ENCODE assay signal across 19 cellular contexts in the genomic region with DNA sequence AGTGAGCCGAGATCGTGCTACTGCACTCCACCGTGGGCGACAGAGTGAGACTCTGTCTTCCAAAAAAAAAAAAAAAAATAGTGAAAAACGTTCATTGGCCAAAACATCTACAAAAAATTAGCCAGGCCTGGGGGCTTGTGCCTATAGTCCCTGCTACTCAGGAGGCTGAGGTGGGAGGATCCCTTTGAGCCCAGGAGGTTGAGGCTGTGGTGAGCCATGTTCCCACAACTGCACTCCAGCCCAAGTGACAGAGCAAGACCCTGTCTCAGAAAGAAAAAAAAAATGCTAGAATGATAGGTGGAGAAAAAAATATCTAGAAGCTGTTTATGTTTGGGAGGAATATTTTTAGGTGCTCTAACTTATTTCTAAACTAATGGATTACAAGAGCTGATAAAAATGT. TPM values are rescaled to one million over a fixed set of nuclear protein-coding genes. Genes with fewer than 3 reads are reported as not detected.
DNase-seq lines count a peak whose midpoint lies in the region; ATAC-seq and TF ChIP-seq lines count a peak whose summit lies in the region.
"Had no signal": no experiment of that assay in that cellular context is flagged by ENCODE, and none has a peak within 500 bp of the region (broad histone marks: within the 10 kb centered on the region; RNA-seq: fewer than 3 reads in every experiment).

No MANE protein-coding gene starts in this region.

- no peak overlapping the region for H2AFZ ChIP-seq in DND-41 (ENCODE audit: low read depth, low read length)

- H3K4me1 Mint-ChIP-seq in T-helper 2 cell treated with Interferon-gamma antibody and Interleukin-4, amounts not matched to agents 5 μg/mL and 100 μg/mL, for 36 hours (ENCODE audit: low read depth): peaks cover 36% of the 10 kb centered on the region
- H3K4me1 Mint-ChIP-seq in activated T-helper 2 cell treated with anti-CD3 and anti-CD28 coated beads, Interferon-gamma antibody, Interleukin-2, Interleukin-4, amounts not matched to agents 10 μg/mL and 5 μg/mL and 100 μg/mL, durations not matched to agents 14 hours and 24 hours and 36 hours (ENCODE audit: low read depth): peaks cover 38% of the 10 kb centered on the region

- no peak overlapping the region for H3K4me2 ChIP-seq in DND-41 (ENCODE audit: insufficient read depth, low read length)

- H3K27me3 ChIP-seq in DND-41 (ENCODE audit: insufficient read depth, low read length, poor library complexity): no peaks in the 10 kb centered on the region
- no peaks in the 10 kb centered on the region for H3K27me3 ChIP-seq in gastrocnemius medialis
- H3K27me3 ChIP-seq: heart right ventricle had no signal

- no peak overlapping the region for H3K4me3 ChIP-seq in DND-41 (ENCODE audit: low read depth in 1 of 2, low read length in 2 of 2)
- H3K4me3 ChIP-seq in gastrocnemius medialis: no peak overlapping the region
- H3K4me3 ChIP-seq: heart right ventricle had no signal

- H3K27ac Mint-ChIP-seq in T-helper 2 cell treated with Interferon-gamma antibody and Interleukin-4, amounts not matched to agents 5 μg/mL and 100 μg/mL, for 36 hours: peak overlapping the region; percentile 60
- H3K27ac Mint-ChIP-seq in activated T-helper 2 cell treated with anti-CD3 and anti-CD28 coated beads, Interferon-gamma antibody, Interleukin-2, Interleukin-4, amounts not matched to agents 10 μg/mL and 5 μg/mL and 100 μg/mL, durations not matched to agents 14 hours and 24 hours and 36 hours: peak overlapping the region; percentile 78
- H3K27ac Mint-ChIP-seq: HFFc6 had no signal

- ATAC-seq in DND-41 (ENCODE audit: insufficient read depth, low read depth): no peak
- ATAC-seq in gastrocnemius medialis: no peak
- ATAC-seq: heart right ventricle, left ventricle myocardium superior had no signal

- H3K27ac ChIP-seq in DND-41 (ENCODE audit: low read length): no peak overlapping the region
- H3K27ac ChIP-seq in gastrocnemius medialis: peak overlapping the region; percentile 61 to 98 (median 80)

- no peaks in the 10 kb centered on the region for H3K36me3 Mint-ChIP-seq in T-helper 2 cell treated with Interferon-gamma antibody and Interleukin-4, amounts not matched to agents 5 μg/mL and 100 μg/mL, for 36 hours (ENCODE audit: low read depth)
- peaks cover 7% of the 10 kb centered on the region for H3K36me3 Mint-ChIP-seq in activated T-helper 2 cell treated with anti-CD3 and anti-CD28 coated beads, Interferon-gamma antibody, Interleukin-2, Interleukin-4, amounts not matched to agents 10 μg/mL and 5 μg/mL and 100 μg/mL, durations not matched to agents 14 hours and 24 hours and 36 hours (ENCODE audit: low read depth)

- no peaks in the 10 kb centered on the region for H3K36me3 ChIP-seq in DND-41 (ENCODE audit: insufficient read depth, low read length)
- H3K36me3 ChIP-seq in gastrocnemius medialis: no peaks in the 10 kb centered on the region

- TF ChIP-seq CTCF in DND-41 (IDR thresholded peaks at IDR 0.05; ENCODE audit: borderline replicate concordance, extremely low read depth, low read length, poor library complexity, severe bottlenecking) (no peak), gastrocnemius medialis (IDR thresholded peaks at IDR 0.05 in 4 of 5, conservative IDR thresholded peaks at IDR 0.05 in 1 of 5) (no peak), GM10266 (IDR thresholded peaks at IDR 0.05; ENCODE audit: control insufficient read depth, insufficient read depth, low read depth, missing control alignments) (no peak)

- no peak for DNase-seq in T-helper 2 cell treated with Interferon-gamma antibody and Interleukin-4, amounts not matched to agents 5 μg/mL and 100 μg/mL, for 36 hours (ENCODE audit: low spot score)
- DNase-seq in T-helper 2 cell (no peak), DND-41 (peak; percentile 30), gastrocnemius medialis (no peak), NCI-H1105 treated with DMSO at 0.1 percent for 48 hours (lab: John Stamatoyannopoulos, UW) (no peak), GM10266 (ENCODE audit: extremely low spot score) (no peak), NCI-H510A treated with DMSO at 0.1 percent for 48 hours (lab: John Stamatoyannopoulos, UW) (no peak)
- DNase-seq in activated T-helper 2 cell treated with anti-CD3 and anti-CD28 coated beads, Interferon-gamma antibody, Interleukin-2, Interleukin-4, amounts not matched to agents 10 μg/mL and 5 μg/mL and 100 μg/mL, durations not matched to agents 14 hours and 24 hours and 36 hours (ENCODE audit: low spot score): no peak
- DNase-seq: 8988T; activated effector memory CD4-positive, alpha-beta T cell treated with Interleukin-2 at 50 U/mL for 16 hours; endodermal cell; heart right ventricle; HFFc6; left ventricle myocardium superior; NCI-H1048; NCI-H526; Right ventricle myocardium superior; stimulated activated CD4-positive, alpha-beta T cell treated with anti-CD3 and anti-CD28 coated beads, Interleukin-12 subunit alpha, Interleukin-12 subunit beta, amount 100 ng/mL, for 4 hours; trophoblast cell had no signal

- H3K79me2 ChIP-seq in DND-41 (ENCODE audit: insufficient read depth, low read length): no peaks in the 10 kb centered on the region

- no peak overlapping the region for H3K9ac ChIP-seq in DND-41 (ENCODE audit: low read depth, low read length)

- intact Hi-C loops in activated T-helper 2 cell treated with anti-CD3 and anti-CD28 coated beads, Interferon-gamma antibody, Interleukin-2, Interleukin-4, amounts not matched to agents 10 μg/mL and 5 μg/mL and 100 μg/mL, durations not matched to agents 14 hours and 24 hours and 36 hours (cut with micrococcal nuclease): no loop called here
- intact Hi-C loops in gastrocnemius medialis (cut with DNase I; ENCODE audit: low total_unique reads): no loop called here

- in situ Hi-C loops in gastrocnemius medialis (cut with MboI; ENCODE audit: low sequenced_read_pairs in 4 of 4): loop anchor here (25.0 kb wide), 4 partner anchors 251 to 701 kb away; no protein-coding TSS in a partner anchor

- no peaks in the 10 kb centered on the region for H4K20me1 ChIP-seq in DND-41 (ENCODE audit: insufficient read depth, low read length)

- peak overlapping the region; percentile 33 for H3K4me3 Mint-ChIP-seq in T-helper 2 cell treated with Interferon-gamma antibody and Interleukin-4, amounts not matched to agents 5 μg/mL and 100 μg/mL, for 36 hours
- H3K4me3 Mint-ChIP-seq in activated T-helper 2 cell treated with anti-CD3 and anti-CD28 coated beads, Interferon-gamma antibody, Interleukin-2, Interleukin-4, amounts not matched to agents 10 μg/mL and 5 μg/mL and 100 μg/mL, durations not matched to agents 14 hours and 24 hours and 36 hours (ENCODE audit: low read depth): no peak overlapping the region
- H3K4me3 Mint-ChIP-seq: endodermal cell, HFFc6 had no signal

- no peaks in the 10 kb centered on the region for H3K9me3 Mint-ChIP-seq in T-helper 2 cell treated with Interferon-gamma antibody and Interleukin-4, amounts not matched to agents 5 μg/mL and 100 μg/mL, for 36 hours
- H3K9me3 Mint-ChIP-seq in activated T-helper 2 cell treated with anti-CD3 and anti-CD28 coated beads, Interferon-gamma antibody, Interleukin-2, Interleukin-4, amounts not matched to agents 10 μg/mL and 5 μg/mL and 100 μg/mL, durations not matched to agents 14 hours and 24 hours and 36 hours: no peaks in the 10 kb centered on the region
- H3K9me3 Mint-ChIP-seq: endodermal cell, HFFc6 had no signal

- H3K27me3 Mint-ChIP-seq in T-helper 2 cell treated with Interferon-gamma antibody and Interleukin-4, amounts not matched to agents 5 μg/mL and 100 μg/mL, for 36 hours (ENCODE audit: low read depth): no peaks in the 10 kb centered on the region
- no peaks in the 10 kb centered on the region for H3K27me3 Mint-ChIP-seq in activated T-helper 2 cell treated with anti-CD3 and anti-CD28 coated beads, Interferon-gamma antibody, Interleukin-2, Interleukin-4, amounts not matched to agents 10 μg/mL and 5 μg/mL and 100 μg/mL, durations not matched to agents 14 hours and 24 hours and 36 hours (ENCODE audit: low read depth)

- H3K4me1 ChIP-seq in DND-41 (ENCODE audit: insufficient read depth, low read length): no peaks in the 10 kb centered on the region
- peaks cover 58% of the 10 kb centered on the region in 2 donors for H3K4me1 ChIP-seq in gastrocnemius medialis

- H3K9me3 ChIP-seq in DND-41 (ENCODE audit: insufficient read depth, low read length, severe bottlenecking) (no peaks in the 10 kb centered on the region), gastrocnemius medialis (no peaks in the 10 kb centered on the region)
- H3K9me3 ChIP-seq: heart right ventricle had no signal

- TF ChIP-seq POLR2A in gastrocnemius medialis (IDR thresholded peaks at IDR 0.05): no peak

RNA-seq across cellular contexts. Expression of gene SPRY1, which starts 14.9 kb away (rescaled TPM):
- 59.1 and 61.8 TPM in 2 replicates for total RNA-seq in activated T-helper 2 cell treated with anti-CD3 and anti-CD28 coated beads, Interferon-gamma antibody, Interleukin-2, Interleukin-4, amounts not matched to agents 10 μg/mL and 5 μg/mL and 100 μg/mL, durations not matched to agents 14 hours and 24 hours and 36 hours
- 10 to 100 TPM; 32.8 to 72.2 (median 50.9) TPM for total RNA-seq in gastrocnemius medialis
